ENCODE assay signal across 13 cellular contexts in genomic region chr7:81816312-81816711, GRCh38. TPM values are rescaled to one million over a fixed set of nuclear protein-coding genes. Genes with fewer than 3 reads are reported as not detected.
DNase-seq lines count a peak whose midpoint lies in the region; ATAC-seq and TF ChIP-seq lines count a peak whose summit lies in the region.
"Had no signal": no experiment of that assay in that cellular context is flagged by ENCODE, and none has a peak within 500 bp of the region (broad histone marks: within the 10 kb centered on the region; RNA-seq: fewer than 3 reads in every experiment).

No MANE protein-coding gene starts in this region.

- no peak for TF ChIP-seq CTCF in AG10803 (conservative IDR thresholded peaks at IDR 0.05; ENCODE audit: low read length)
- no peak for TF ChIP-seq CTCF in epithelial cell of esophagus (IDR thresholded peaks at IDR 0.05; ENCODE audit: insufficient read depth, low read depth, low read length, missing control alignments)

- peak; percentile 16 for DNase-seq in AG10803 (ENCODE audit: low read depth)
- DNase-seq in DMS114 treated with DMSO at 0.1 percent for 48 hours (lab: John Stamatoyannopoulos, UW; ENCODE audit: unreplicated experiment) = peak; percentile 40
- peak; percentile 1 for DNase-seq in RPMI7951 (ENCODE audit: low read depth)
- peak; percentile 5 for DNase-seq in epithelial cell of esophagus (ENCODE audit: low read depth)
- no peak for DNase-seq in COR-L47 (lab: John Stamatoyannopoulos, UW)
- no peak for DNase-seq in cerebellar cortex (ENCODE audit: low spot score)
- DNase-seq: IMR-90, NCI-H2081, Right ventricle myocardium superior, T-helper 1 cell had no signal

- ATAC-seq in HG03196 (IDR thresholded peaks at IDR 0.05; ENCODE audit: unreplicated experiment) = no peak

- no peak overlapping the region for H3K4me3 ChIP-seq in AG10803 (ENCODE audit: low read length)
- H3K4me3 ChIP-seq in epithelial cell of esophagus (ENCODE audit: low read length) = no peak overlapping the region
- H3K4me3 ChIP-seq: HAP-1 had no signal

RNA-seq across cellular contexts. Expression of gene HGF, which starts 46.5 kb away (rescaled TPM):
- total RNA-seq in RPMI7951 (2014; rRNA removed; shearing (Covaris generic)) = under 0.01 and 0.39 TPM in 2 replicates
- total RNA-seq: NCI-H460 had no signal

Comparison
In these comparisons a context has a peak if more than half of its experiments do, and no peak if none do; other contexts are left out.
1. DNase-seq: peak in AG10803 (single experiment), DMS114 treated with DMSO at 0.1 percent for 48 hours (single experiment), RPMI7951 (single experiment) and epithelial cell of esophagus (single experiment); none in COR-L47 (single experiment) and cerebellar cortex (single experiment).